8 cellular contexts compared by ENCODE assay signal in genomic region chr7:151110941-151111645, GRCh38. TPM values are rescaled to one million over a fixed set of nuclear protein-coding genes. Genes with fewer than 3 reads are reported as not detected.
DNase-seq lines count a peak whose midpoint lies in the region; ATAC-seq and TF ChIP-seq lines count a peak whose summit lies in the region.

No MANE protein-coding gene starts in this region.

- H3K4me3 ChIP-seq in Peyer's patch (no peak overlapping the region), fibroblast of pulmonary artery (replicated peaks; ENCODE audit: low read depth, low read length) (no peak overlapping the region), thyroid gland (replicated peaks in 1 of 3) (no peak overlapping the region)

- ATAC-seq in GM19025 (IDR thresholded peaks at IDR 0.05; ENCODE audit: low read depth, unreplicated experiment), result peak; percentile 75
- ATAC-seq in HG03354 (IDR thresholded peaks at IDR 0.05; ENCODE audit: poor library complexity, severe bottlenecking, unreplicated experiment), result peak; percentile 81
- peak; percentile 77 to 80 for ATAC-seq in activated T-cell treated with anti-CD3 and anti-CD28 coated beads, Interleukin-2, amount 50 U/mL, for 72 hours (replicated peaks in 1 of 2)

- TF ChIP-seq POLR2A in Peyer's patch (IDR thresholded peaks at IDR 0.05) (no peak), thyroid gland (IDR thresholded peaks at IDR 0.05) (no peak)

- TF ChIP-seq CTCF in Peyer's patch (IDR thresholded peaks at IDR 0.05) (peak; percentile 75 to 93 (median 89)), fibroblast of pulmonary artery (IDR thresholded peaks at IDR 0.05; ENCODE audit: low read length, missing control alignments) (peak; percentile 79), thyroid gland (IDR thresholded peaks at IDR 0.05) (peak; percentile 77 to 93 (median 84))

- H3K36me3 ChIP-seq in Peyer's patch, result no peaks in the 10 kb centered on the region
- no peaks in the 10 kb centered on the region for H3K36me3 ChIP-seq in thyroid gland

- H3K9me3 Mint-ChIP-seq in activated T-cell treated with anti-CD3 and anti-CD28 coated beads, Interleukin-2, amount 50 U/mL, for 72 hours, result no peaks in the 10 kb centered on the region

- H3K9me3 ChIP-seq in Peyer's patch, result no peaks in the 10 kb centered on the region
- H3K9me3 ChIP-seq in thyroid gland, result no peaks in the 10 kb centered on the region

- H3K36me3 Mint-ChIP-seq in activated T-cell treated with anti-CD3 and anti-CD28 coated beads, Interleukin-2, amount 50 U/mL, for 72 hours (ENCODE audit: insufficient read depth in 2 of 2), result no peaks in the 10 kb centered on the region

- DNase-seq in C1 segment of cervical spinal cord (lab: John Stamatoyannopoulos, UW) (peak in 12 of 14 donors; percentile 20 to 74 (median 47)), Peyer's patch (peak; percentile 73 to 91 (median 83)), fibroblast of pulmonary artery (ENCODE audit: low read depth) (peak; percentile 73), nucleus accumbens (lab: John Stamatoyannopoulos, UW) (peak in 47 of 56 donors; percentile 17 to 83 (median 54)), thyroid gland (peak; percentile 82 to 84)
- peak; percentile 78 to 81 for DNase-seq in activated T-cell treated with anti-CD3 and anti-CD28 coated beads, Interleukin-2, amount 50 U/mL, for 72 hours

- peaks cover 0 to 34% (median 4%) of the 10 kb centered on the region in 4 donors for H3K4me1 ChIP-seq in Peyer's patch
- H3K4me1 ChIP-seq in thyroid gland, result peaks cover 9 to 20% of the 10 kb centered on the region in 2 donors

- H3K27ac ChIP-seq in Peyer's patch, result no peak overlapping the region
- H3K27ac ChIP-seq in thyroid gland, result no peak overlapping the region

- no peak overlapping the region for H3K27ac Mint-ChIP-seq in activated T-cell treated with anti-CD3 and anti-CD28 coated beads, Interleukin-2, amount 50 U/mL, for 72 hours

- intact Hi-C loops in thyroid gland (cut with DNase I), result loop anchor here (5.0 kb wide), 1 partner anchor 214 kb away; no protein-coding TSS in a partner anchor

- H3K27me3 Mint-ChIP-seq in activated T-cell treated with anti-CD3 and anti-CD28 coated beads, Interleukin-2, amount 50 U/mL, for 72 hours (ENCODE audit: low read depth), result peaks cover 14% of the 10 kb centered on the region

- H3K4me3 Mint-ChIP-seq in activated T-cell treated with anti-CD3 and anti-CD28 coated beads, Interleukin-2, amount 50 U/mL, for 72 hours, result no peak overlapping the region

- H3K27me3 ChIP-seq in Peyer's patch (no peaks in the 10 kb centered on the region), thyroid gland (no peaks in the 10 kb centered on the region)

- WGBS in thyroid gland, 2 donors, result 31 to 48% methylated on average over 10 to 20 of the region's 20 CpGs

- no peaks in the 10 kb centered on the region for H3K4me1 Mint-ChIP-seq in activated T-cell treated with anti-CD3 and anti-CD28 coated beads, Interleukin-2, amount 50 U/mL, for 72 hours (ENCODE audit: low read depth)

RNA-seq across cellular contexts. Expression of gene AGAP3, which starts 24.8 kb away (rescaled TPM):
- total RNA-seq in Peyer's patch, result 100 to 1,000 TPM in 2 of 4 donors, 10 to 100 TPM in 2; 91.6 to 123 (median 101) TPM
- 10 to 100 TPM; 26.9 to 28.4 TPM for total RNA-seq in activated T-cell treated with anti-CD3 and anti-CD28 coated beads, Interleukin-2, amount 50 U/mL, for 72 hours
- 10 to 100 TPM; 49.0 to 75.2 (median 66.2) TPM for total RNA-seq in thyroid gland

RNA-seq across cellular contexts. Expression of gene TMUB1, which starts 27.8 kb away (rescaled TPM):
- 100 to 1,000 TPM in 2 of 4 donors, 10 to 100 TPM in 2; 38.0 to 113 (median 100) TPM for total RNA-seq in Peyer's patch
- 10 to 100 TPM; 67.3 to 68.5 TPM for total RNA-seq in activated T-cell treated with anti-CD3 and anti-CD28 coated beads, Interleukin-2, amount 50 U/mL, for 72 hours
- total RNA-seq in thyroid gland, result 10 to 100 TPM; 33.7 to 78.7 (median 44.2) TPM

RNA-seq across cellular contexts. Expression of gene FASTK, which starts 30.5 kb away (rescaled TPM):
- total RNA-seq in Peyer's patch, result 100 to 1,000 TPM in 3 of 4 donors, 10 to 100 TPM in 1; 99.0 to 239 (median 158) TPM
- total RNA-seq in activated T-cell treated with anti-CD3 and anti-CD28 coated beads, Interleukin-2, amount 50 U/mL, for 72 hours, result 10 to 100 TPM; 55.4 to 59.8 TPM
- 100 to 1,000 TPM in 1 of 4 donors, 10 to 100 TPM in 3; 71.8 to 114 (median 78.8) TPM for total RNA-seq in thyroid gland

RNA-seq across cellular contexts. Expression of gene SLC4A2, which starts 51.7 kb away (rescaled TPM):
- total RNA-seq in Peyer's patch (100 to 1,000 TPM; 101 to 143 (median 121) TPM), thyroid gland (100 to 1,000 TPM in 1 of 4 donors, 10 to 100 TPM in 3; 48.5 to 109 (median 69.0) TPM)
- total RNA-seq in activated T-cell treated with anti-CD3 and anti-CD28 coated beads, Interleukin-2, amount 50 U/mL, for 72 hours, result 10 to 100 TPM; 73.7 to 75.6 TPM

RNA-seq across cellular contexts. Expression of gene CDK5, which starts 53.4 kb away (rescaled TPM):
- total RNA-seq in Peyer's patch, result 10 to 100 TPM in 3 of 4 donors, 1 to 10 TPM in 1; 6.9 to 15.4 (median 13.8) TPM
- 10 to 100 TPM in 1 of 2 donors, 1 to 10 TPM in 1; 9.4 to 11.6 TPM for total RNA-seq in activated T-cell treated with anti-CD3 and anti-CD28 coated beads, Interleukin-2, amount 50 U/mL, for 72 hours
- 10 to 100 TPM in 2 of 4 donors, 1 to 10 TPM in 2; 5.3 to 17.4 (median 9.6) TPM for total RNA-seq in thyroid gland
